6 cellular contexts compared by ENCODE assay signal in the genomic region with DNA sequence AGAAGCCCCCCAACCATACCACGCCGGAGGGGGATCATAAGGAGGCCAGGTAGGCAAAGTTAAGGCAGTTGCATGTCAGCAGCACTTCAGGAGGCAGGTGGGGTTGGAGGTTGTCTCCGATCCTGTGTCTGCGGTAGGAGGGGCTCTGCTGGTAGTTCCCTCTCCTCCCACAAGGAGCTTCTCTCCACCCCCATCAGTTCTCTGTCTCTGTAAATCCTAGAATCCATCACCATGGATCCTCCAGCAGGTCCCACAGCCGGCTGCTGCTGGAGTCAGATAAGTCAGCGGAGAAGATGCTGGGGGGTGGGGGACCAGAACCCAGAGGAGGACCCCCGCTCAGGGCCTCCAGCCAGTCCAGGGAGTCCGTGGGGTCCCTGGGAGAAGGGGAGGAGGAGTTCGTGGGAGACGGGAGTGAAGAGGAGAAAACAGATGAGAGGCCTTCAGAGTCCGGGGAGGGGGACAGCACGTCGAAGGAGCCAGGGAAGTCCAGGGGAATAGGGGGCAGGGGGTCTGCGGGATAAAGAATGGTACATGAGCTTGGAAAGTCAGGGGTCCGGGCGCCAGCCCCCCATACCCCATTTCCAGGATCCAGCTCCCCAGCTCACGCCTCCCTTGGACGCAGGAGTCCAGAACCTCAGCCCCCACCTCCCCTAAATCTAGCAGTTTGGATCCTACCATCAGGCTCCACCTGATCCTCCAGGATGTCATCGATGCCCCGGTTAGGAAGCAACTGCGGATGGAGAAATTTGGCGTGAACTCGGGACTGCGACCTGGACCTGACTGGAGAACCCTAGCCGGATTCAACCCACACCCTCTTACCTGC. TPM values are rescaled to one million over a fixed set of nuclear protein-coding genes. Genes with fewer than 3 reads are reported as not detected.
DNase-seq lines count a peak whose midpoint lies in the region; ATAC-seq and TF ChIP-seq lines count a peak whose summit lies in the region.

No MANE protein-coding gene starts in this region.

- H3K4me3 Mint-ChIP-seq in CD4-positive, alpha-beta T cell = peak overlapping the region; percentile 88

- intact Hi-C loops in CD4-positive, alpha-beta T cell (cut with DNase I, micrococcal nuclease) = loop anchor here (5.0 to 10.0 kb wide), 3 partner anchors 36 to 208 kb away; no protein-coding TSS in a partner anchor

- H3K4me2 ChIP-seq in fibroblast of lung (ENCODE audit: extremely low read depth, insufficient read depth, low read length) = peak overlapping the region; percentile 94

- H2AFZ ChIP-seq in fibroblast of lung (ENCODE audit: low read length) = peak overlapping the region; percentile 78

- H3K9me3 ChIP-seq in CD4-positive, alpha-beta T cell (ENCODE audit: control insufficient read depth, low read length) = no peaks in the 10 kb centered on the region
- no peaks in the 10 kb centered on the region for H3K9me3 ChIP-seq in fibroblast of lung (ENCODE audit: control insufficient read depth, insufficient read depth, low read depth, low read length)
- peaks cover 0 to 7% (median 5%) of the 10 kb centered on the region in 5 donors for H3K9me3 ChIP-seq in subcutaneous abdominal adipose tissue (ENCODE audit: control insufficient read depth in 5 of 5, low read length in 5 of 5)

- ATAC-seq in CD4-positive, alpha-beta T cell (ENCODE audit: poor library complexity) = no peak
- no peak for ATAC-seq in GM21825 (IDR thresholded peaks at IDR 0.05; ENCODE audit: unreplicated experiment)

- no peaks in the 10 kb centered on the region for H3K9me3 Mint-ChIP-seq in CD4-positive, alpha-beta T cell

- no peaks in the 10 kb centered on the region for H3K79me2 ChIP-seq in fibroblast of lung (ENCODE audit: control insufficient read depth, insufficient read depth, low read length)

- no peak for TF ChIP-seq CTCF in CD4-positive, alpha-beta T cell (IDR thresholded peaks at IDR 0.05)
- TF ChIP-seq CTCF in fibroblast of lung (conservative IDR thresholded peaks at IDR 0.05 in 1 of 2, IDR thresholded peaks at IDR 0.05 in 1 of 2; ENCODE audit: low read depth in 1 of 2, low read length in 2 of 2) = peak; percentile 17 to 45

- H3K36me3 ChIP-seq in fibroblast of lung (ENCODE audit: control insufficient read depth, insufficient read depth, low read length) (no peaks in the 10 kb centered on the region), subcutaneous abdominal adipose tissue (ENCODE audit: control insufficient read depth in 5 of 5, insufficient read depth in 5 of 5, low read length in 5 of 5) (no peaks in the 10 kb centered on the region)

- no peaks in the 10 kb centered on the region for H3K27me3 Mint-ChIP-seq in CD4-positive, alpha-beta T cell

- H3K27ac Mint-ChIP-seq in CD4-positive, alpha-beta T cell = no peak overlapping the region

- no peaks in the 10 kb centered on the region for H3K36me3 Mint-ChIP-seq in CD4-positive, alpha-beta T cell (ENCODE audit: low read depth)

- H4K20me1 ChIP-seq in fibroblast of lung (ENCODE audit: control insufficient read depth, extremely low read depth, insufficient read depth, low read length) = no peaks in the 10 kb centered on the region

- H3K9ac ChIP-seq in fibroblast of lung (ENCODE audit: insufficient read depth, low read length) = peak overlapping the region; percentile 52
- peak overlapping the region in 2 of 5 donors; percentile 37 to 51 for H3K9ac ChIP-seq in subcutaneous abdominal adipose tissue (ENCODE audit: low read length in 5 of 5)

- no peaks in the 10 kb centered on the region for H3K27me3 ChIP-seq in CD4-positive, alpha-beta T cell (ENCODE audit: control insufficient read depth, insufficient read depth, low read length)
- H3K27me3 ChIP-seq in fibroblast of lung (ENCODE audit: control insufficient read depth, insufficient read depth, low read length) (no peaks in the 10 kb centered on the region), subcutaneous abdominal adipose tissue (ENCODE audit: control insufficient read depth in 5 of 5, insufficient read depth in 4 of 5, low read length in 5 of 5) (no peaks in the 10 kb centered on the region)

- CTCF ChIA-PET in CD4-positive, alpha-beta T cell (lab: Charles Lee) = interaction anchor here (1.0 to 3.2 kb wide), 3 partner anchors 26 to 82 kb away, joined by 3 to 14 read pairs (median 6); no protein-coding TSS in a partner anchor

- no peak for DNase-seq in CD4-positive, alpha-beta T cell
- DNase-seq in NCI-H510A (lab: John Stamatoyannopoulos, UW) (peak; percentile 68), fibroblast of lung (ENCODE audit: low read depth in 2 of 2) (peak in 1 of 2 donors; percentile 27)
- DNase-seq in activated CD8-positive, alpha-beta memory T cell treated with anti-CD3 and anti-CD28 coated beads, Interleukin-2, amount 50 U/mL, for 4 hours = no peak

- no peak overlapping the region for H3K27ac ChIP-seq in CD4-positive, alpha-beta T cell (ENCODE audit: low read depth, low read length)
- H3K27ac ChIP-seq in fibroblast of lung (ENCODE audit: insufficient read depth, low read length) (no peak overlapping the region), subcutaneous abdominal adipose tissue (ENCODE audit: low read depth, low read length) (no peak overlapping the region)

- peaks cover 11% of the 10 kb centered on the region for H3K4me1 ChIP-seq in fibroblast of lung (ENCODE audit: control insufficient read depth, extremely low read depth, insufficient read depth, low read length)
- H3K4me1 ChIP-seq in subcutaneous abdominal adipose tissue (ENCODE audit: control insufficient read depth in 5 of 5, insufficient read depth in 5 of 5, low read length in 5 of 5) = peaks cover 3 to 38% (median 32%) of the 10 kb centered on the region in 5 donors

- POLR2A ChIA-PET in CD4-positive, alpha-beta T cell (lab: Charles Lee) = interaction anchor here (0.6 to 2.9 kb wide), 8 partner anchors 12 to 281 kb away, joined by 3 to 21 read pairs (median 4); a partner anchor contains a TSS

- H3K4me3 ChIP-seq in fibroblast of lung (replicated peaks in 1 of 4; ENCODE audit: control extremely low read depth in 1 of 4, insufficient read depth in 1 of 4, low read depth in 3 of 4, low read length in 4 of 4) (peak overlapping the region; percentile 69 to 87 (median 82)), subcutaneous abdominal adipose tissue (ENCODE audit: low read depth in 1 of 5, low read length in 5 of 5) (peak overlapping the region; percentile 65 to 79 (median 72))

- peaks cover 21% of the 10 kb centered on the region for H3K4me1 Mint-ChIP-seq in CD4-positive, alpha-beta T cell (ENCODE audit: low read depth)

RNA-seq across cellular contexts. Expression of a gene that starts 6.3 kb away (rescaled TPM):
- under 1 TPM; 0.47 to 0.50 TPM for total RNA-seq in CD4-positive, alpha-beta T cell
- 0.51 and 0.99 TPM in 2 replicates for total RNA-seq in fibroblast of lung
- polyA plus RNA-seq in fibroblast of lung = 0.84 and 1.8 TPM in 2 replicates
- 2.9 and 6.0 TPM in 2 replicates for polyA plus RNA-seq in fibroblast of lung (2012)
- 6.6 and 14.4 TPM in 2 replicates for polyA minus RNA-seq in fibroblast of lung (ENCODE audit: low replicate concordance)

RNA-seq across cellular contexts. Expression of a gene that starts 17.5 kb away (rescaled TPM):
- total RNA-seq in CD4-positive, alpha-beta T cell = not detected
- total RNA-seq in fibroblast of lung = under 0.01 TPM in 1 of 2 replicates, not detected in the other
- not detected in 2 replicates for polyA plus RNA-seq in fibroblast of lung
- 0.15 and 0.30 TPM in 2 replicates for polyA plus RNA-seq in fibroblast of lung (2012)
- not detected in 2 replicates for polyA minus RNA-seq in fibroblast of lung (ENCODE audit: low replicate concordance)

RNA-seq across cellular contexts. Expression of a gene that starts 27.2 kb away (rescaled TPM):
- total RNA-seq in CD4-positive, alpha-beta T cell = under 1 TPM; 0.55 to 0.56 TPM
- total RNA-seq in fibroblast of lung = 0.99 and 1.5 TPM in 2 replicates
- polyA plus RNA-seq in fibroblast of lung = 1.2 and 1.6 TPM in 2 replicates
- polyA plus RNA-seq in fibroblast of lung (2012) = 1.3 and 1.5 TPM in 2 replicates
- polyA minus RNA-seq in fibroblast of lung (ENCODE audit: low replicate concordance) = 3.3 and 3.7 TPM in 2 replicates

RNA-seq across cellular contexts. Expression of a gene that starts 33.5 kb away (rescaled TPM):
- not detected for total RNA-seq in CD4-positive, alpha-beta T cell
- total RNA-seq in fibroblast of lung = not detected in 2 replicates
- polyA plus RNA-seq in fibroblast of lung = not detected in 2 replicates
- not detected in 2 replicates for polyA plus RNA-seq in fibroblast of lung (2012)
- not detected in 2 replicates for polyA minus RNA-seq in fibroblast of lung (ENCODE audit: low replicate concordance)

RNA-seq across cellular contexts. Expression of a gene that starts 39.2 kb away (rescaled TPM):
- total RNA-seq in CD4-positive, alpha-beta T cell = not detected
- under 0.01 and 0.17 TPM in 2 replicates for total RNA-seq in fibroblast of lung
- polyA plus RNA-seq in fibroblast of lung = 0.02 and 0.06 TPM in 2 replicates
- 0.06 TPM in 1 of 2 replicates, not detected in the other for polyA plus RNA-seq in fibroblast of lung (2012)
- polyA minus RNA-seq in fibroblast of lung (ENCODE audit: low replicate concordance) = 0.07 TPM in 1 of 2 replicates, not detected in the other
